Comparison of ENCODE assay signal across 12 cellular contexts in the genomic region with DNA sequence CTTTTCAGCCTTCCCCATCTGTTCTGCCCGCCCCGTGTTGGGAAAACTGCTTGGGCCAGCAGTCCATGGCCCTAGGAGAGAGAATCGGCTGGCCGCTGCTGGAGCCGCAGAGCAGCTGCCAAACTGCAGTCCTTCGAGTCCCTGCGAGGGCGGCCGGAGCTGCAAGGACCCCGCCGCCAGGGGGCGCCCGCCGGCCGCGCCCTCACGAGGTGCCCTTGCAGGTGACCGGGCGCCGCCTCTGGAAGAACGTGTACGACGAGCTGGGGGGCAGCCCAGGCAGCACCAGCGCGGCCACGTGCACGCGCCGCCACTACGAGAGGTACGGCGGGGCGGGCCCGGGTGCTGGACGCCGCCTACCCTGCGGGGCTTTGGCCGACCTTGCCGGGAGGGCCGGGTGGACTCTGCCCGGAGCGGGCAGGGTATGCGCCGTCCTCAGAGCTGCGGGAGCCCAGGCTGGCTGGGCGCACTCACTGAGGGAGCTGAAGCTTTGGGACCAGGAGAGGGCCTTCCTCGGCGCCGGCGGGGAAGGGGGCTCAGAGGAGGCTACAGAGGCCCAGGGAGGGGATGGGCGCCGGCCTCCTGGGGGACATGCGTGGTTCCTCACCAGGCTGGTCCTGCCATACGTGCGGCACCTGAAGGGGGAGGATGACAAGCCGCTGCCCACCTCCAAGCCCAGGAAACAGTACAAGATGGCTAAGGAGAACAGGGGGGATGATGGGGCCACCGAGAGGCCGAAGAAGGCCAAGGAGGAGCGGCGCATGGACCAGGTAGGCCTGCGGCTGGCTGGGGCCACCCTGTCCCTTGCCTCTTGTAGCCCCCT. TPM values are rescaled to one million over a fixed set of nuclear protein-coding genes. Genes with fewer than 3 reads are reported as not detected.
DNase-seq lines count a peak whose midpoint lies in the region; ATAC-seq and TF ChIP-seq lines count a peak whose summit lies in the region.
"Had no signal": no experiment of that assay in that cellular context is flagged by ENCODE, and none has a peak within 500 bp of the region (broad histone marks: within the 10 kb centered on the region; RNA-seq: fewer than 3 reads in every experiment).

No MANE protein-coding gene starts in this region.

- WGBS in adrenal gland, 4 donors = 64 to 72% (median 69%) methylated on average over 31 to 61 of the region's 61 CpGs
- WGBS in upper lobe of left lung, 2 donors = 85 to 95% methylated on average over 26 to 54 of the region's 61 CpGs

- peaks cover 26% of the 10 kb centered on the region for H3K36me3 Mint-ChIP-seq in activated T-cell treated with anti-CD3 and anti-CD28 coated beads, Interleukin-2, amount 50 U/mL, for 4 hours (ENCODE audit: insufficient read depth)

- peaks cover 0 to 34% of the 10 kb centered on the region in 2 donors for H3K36me3 ChIP-seq in adrenal gland (replicated peaks in 1 of 2)
- peaks cover 9 to 69% (median 57%) of the 10 kb centered on the region in 4 donors for H3K36me3 ChIP-seq in upper lobe of left lung

- H3K4me3 ChIP-seq in adrenal gland (no peak overlapping the region), upper lobe of left lung (no peak overlapping the region)

- no peak overlapping the region for H3K4me3 Mint-ChIP-seq in activated T-cell treated with anti-CD3 and anti-CD28 coated beads, Interleukin-2, amount 50 U/mL, for 4 hours

- TF ChIP-seq CTCF in adrenal gland (IDR thresholded peaks at IDR 0.05) (peak; percentile 27 to 68 (median 46)), upper lobe of left lung (IDR thresholded peaks at IDR 0.05) (peak in 5 of 6 experiments; percentile 57 to 84 (median 72))

- H3K9me3 ChIP-seq in adrenal gland (replicated peaks in 1 of 3) (no peaks in the 10 kb centered on the region), upper lobe of left lung (no peaks in the 10 kb centered on the region)
- H3K9me3 ChIP-seq: neutrophil had no signal

- H3K4me1 Mint-ChIP-seq in activated T-cell treated with anti-CD3 and anti-CD28 coated beads, Interleukin-2, amount 50 U/mL, for 4 hours (ENCODE audit: low read depth) = peaks cover 35% of the 10 kb centered on the region

- ATAC-seq in activated T-cell treated with anti-CD3 and anti-CD28 coated beads, Interleukin-2, amount 50 U/mL, for 4 hours = no peak
- ATAC-seq in upper lobe of left lung (ENCODE audit: low FRiP score in 2 of 2) (no peak), HG02981 (IDR thresholded peaks at IDR 0.05; ENCODE audit: unreplicated experiment) (no peak)

- no peak for TF ChIP-seq POLR2A in adrenal gland (IDR thresholded peaks at IDR 0.05)
- TF ChIP-seq POLR2A in upper lobe of left lung (IDR thresholded peaks at IDR 0.05) = no peak

- no peaks in the 10 kb centered on the region for H3K27me3 ChIP-seq in adrenal gland
- no peaks in the 10 kb centered on the region for H3K27me3 ChIP-seq in upper lobe of left lung
- H3K27me3 ChIP-seq: neutrophil had no signal

- H3K27me3 Mint-ChIP-seq in activated T-cell treated with anti-CD3 and anti-CD28 coated beads, Interleukin-2, amount 50 U/mL, for 4 hours (ENCODE audit: low read depth) = no peaks in the 10 kb centered on the region

- DNase-seq in activated T-cell treated with anti-CD3 and anti-CD28 coated beads, Interleukin-2, amount 50 U/mL, for 1 hour = peak; percentile 31
- DNase-seq in activated T-cell treated with anti-CD3 and anti-CD28 coated beads, Interleukin-2, amount 50 U/mL, for 4 hours = no peak
- DNase-seq in adrenal gland (peak in 5 of 7 donors; percentile 42 to 70 (median 68)), iPS-NIHi11 (ENCODE audit: low spot score) (peak; percentile 74), upper lobe of left lung (peak; percentile 66 to 93), mucosa of gallbladder (ENCODE audit: low spot score) (no peak), NCI-H2107 treated with DMSO at 0.1 percent for 48 hours (lab: John Stamatoyannopoulos, UW; ENCODE audit: unreplicated experiment) (no peak)
- DNase-seq: activated T-cell treated with anti-CD3 and anti-CD28 coated beads for 4 hours had no signal

- TF ChIP-seq EP300 in upper lobe of left lung (IDR thresholded peaks at IDR 0.05) = no peak

- intact Hi-C loops in adrenal gland (cut with DNase I) = loop anchor here in 1 of 2 donors (10.0 kb wide), 1 partner anchor 405 kb away; no protein-coding TSS in a partner anchor

- no peaks in the 10 kb centered on the region for H3K9me3 Mint-ChIP-seq in activated T-cell treated with anti-CD3 and anti-CD28 coated beads, Interleukin-2, amount 50 U/mL, for 4 hours

- H3K27ac ChIP-seq in adrenal gland = no peak overlapping the region
- no peak overlapping the region for H3K27ac ChIP-seq in upper lobe of left lung
- H3K27ac ChIP-seq: epithelial cell of prostate, HL-60, neutrophil had no signal

- H3K4me1 ChIP-seq in adrenal gland (replicated peaks in 1 of 2) (peaks cover 0 to 5% of the 10 kb centered on the region in 2 donors), upper lobe of left lung (peaks cover 8 to 22% (median 16%) of the 10 kb centered on the region in 4 donors)

RNA-seq across cellular contexts. Expression of a gene that starts 13.6 kb away (rescaled TPM):
- 100 to 1,000 TPM; 131 to 169 (median 132) TPM for total RNA-seq in activated T-cell treated with anti-CD3 and anti-CD28 coated beads, Interleukin-2, amount 50 U/mL, for 4 hours
- total RNA-seq in adrenal gland = 10 to 100 TPM in 6 of 8 donors, 1 to 10 TPM in 2; 9.0 to 25.4 (median 14.3) TPM
- 10 to 100 TPM in 2 of 3 donors, 1 to 10 TPM in 1; 1.3 to 39.6 (median 26.1) TPM for polyA plus RNA-seq in adrenal gland
- total RNA-seq in upper lobe of left lung = 10 to 100 TPM; 18.6 to 57.2 (median 39.7) TPM
- 30.2 TPM for total RNA-seq in mucosa of gallbladder

RNA-seq across cellular contexts. Expression of a gene that starts 45.0 kb away (rescaled TPM):
- under 1 TPM in 2 of 3 donors, not detected in 1; 0.26 to 0.38 TPM for total RNA-seq in activated T-cell treated with anti-CD3 and anti-CD28 coated beads, Interleukin-2, amount 50 U/mL, for 4 hours
- total RNA-seq in adrenal gland (under 1 TPM in 1 of 8 donors, not detected in 7; 0.41 TPM), upper lobe of left lung (1 to 10 TPM in 2 of 6 donors, under 1 TPM in 1, not detected in 3; 0.61 to 2.6 (median 1.1) TPM), mucosa of gallbladder (3.7 TPM)
- under 1 TPM in 2 of 3 donors, not detected in 1; 0.03 to 0.24 TPM for polyA plus RNA-seq in adrenal gland

Comparison
In these comparisons a context has a peak if more than half of its experiments do, and no peak if none do; other contexts are left out.
1. DNase-seq: peak in activated T-cell treated with anti-CD3 and anti-CD28 coated beads, Interleukin-2, amount 50 U/mL, for 1 hour (single experiment), adrenal gland (5 of 7), iPS-NIHi11 (single experiment) and upper lobe of left lung (2 of 2); none in activated T-cell treated with anti-CD3 and anti-CD28 coated beads, Interleukin-2, amount 50 U/mL, for 4 hours (single experiment), mucosa of gallbladder (single experiment) and NCI-H2107 treated with DMSO at 0.1 percent for 48 hours (single experiment).